In the genomic region with DNA sequence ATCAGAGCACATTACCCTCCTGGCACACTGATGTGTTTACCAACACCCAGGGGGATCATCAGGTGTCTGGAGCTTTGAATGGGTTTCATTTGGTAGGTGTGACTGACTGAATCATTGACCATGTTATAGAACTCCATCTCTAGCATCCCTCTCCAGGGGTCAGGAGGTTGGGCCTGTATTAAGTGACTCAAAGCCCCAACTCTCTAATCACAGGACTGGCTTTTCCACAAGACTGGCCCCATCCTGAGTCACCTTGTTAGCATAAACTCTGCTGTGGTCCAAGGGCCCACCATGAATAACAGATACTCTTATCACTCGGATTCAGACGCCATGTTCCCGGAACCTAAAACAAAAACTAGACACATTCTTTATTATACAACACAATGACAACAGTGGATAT, we compare ENCODE assay signal across 2 cellular contexts.
TF ChIP-seq lines count a peak whose summit lies in the region.

No MANE protein-coding gene starts in this region.

TF ChIP-seq in GM23338, 12 proteins besides CTCF, POLR2A, EP300 and RAD21:
- TF ChIP-seq REST (IDR thresholded peaks at IDR 0.05; ENCODE audit: unreplicated experiment), result no peak
- TF ChIP-seq, protein P1, sequence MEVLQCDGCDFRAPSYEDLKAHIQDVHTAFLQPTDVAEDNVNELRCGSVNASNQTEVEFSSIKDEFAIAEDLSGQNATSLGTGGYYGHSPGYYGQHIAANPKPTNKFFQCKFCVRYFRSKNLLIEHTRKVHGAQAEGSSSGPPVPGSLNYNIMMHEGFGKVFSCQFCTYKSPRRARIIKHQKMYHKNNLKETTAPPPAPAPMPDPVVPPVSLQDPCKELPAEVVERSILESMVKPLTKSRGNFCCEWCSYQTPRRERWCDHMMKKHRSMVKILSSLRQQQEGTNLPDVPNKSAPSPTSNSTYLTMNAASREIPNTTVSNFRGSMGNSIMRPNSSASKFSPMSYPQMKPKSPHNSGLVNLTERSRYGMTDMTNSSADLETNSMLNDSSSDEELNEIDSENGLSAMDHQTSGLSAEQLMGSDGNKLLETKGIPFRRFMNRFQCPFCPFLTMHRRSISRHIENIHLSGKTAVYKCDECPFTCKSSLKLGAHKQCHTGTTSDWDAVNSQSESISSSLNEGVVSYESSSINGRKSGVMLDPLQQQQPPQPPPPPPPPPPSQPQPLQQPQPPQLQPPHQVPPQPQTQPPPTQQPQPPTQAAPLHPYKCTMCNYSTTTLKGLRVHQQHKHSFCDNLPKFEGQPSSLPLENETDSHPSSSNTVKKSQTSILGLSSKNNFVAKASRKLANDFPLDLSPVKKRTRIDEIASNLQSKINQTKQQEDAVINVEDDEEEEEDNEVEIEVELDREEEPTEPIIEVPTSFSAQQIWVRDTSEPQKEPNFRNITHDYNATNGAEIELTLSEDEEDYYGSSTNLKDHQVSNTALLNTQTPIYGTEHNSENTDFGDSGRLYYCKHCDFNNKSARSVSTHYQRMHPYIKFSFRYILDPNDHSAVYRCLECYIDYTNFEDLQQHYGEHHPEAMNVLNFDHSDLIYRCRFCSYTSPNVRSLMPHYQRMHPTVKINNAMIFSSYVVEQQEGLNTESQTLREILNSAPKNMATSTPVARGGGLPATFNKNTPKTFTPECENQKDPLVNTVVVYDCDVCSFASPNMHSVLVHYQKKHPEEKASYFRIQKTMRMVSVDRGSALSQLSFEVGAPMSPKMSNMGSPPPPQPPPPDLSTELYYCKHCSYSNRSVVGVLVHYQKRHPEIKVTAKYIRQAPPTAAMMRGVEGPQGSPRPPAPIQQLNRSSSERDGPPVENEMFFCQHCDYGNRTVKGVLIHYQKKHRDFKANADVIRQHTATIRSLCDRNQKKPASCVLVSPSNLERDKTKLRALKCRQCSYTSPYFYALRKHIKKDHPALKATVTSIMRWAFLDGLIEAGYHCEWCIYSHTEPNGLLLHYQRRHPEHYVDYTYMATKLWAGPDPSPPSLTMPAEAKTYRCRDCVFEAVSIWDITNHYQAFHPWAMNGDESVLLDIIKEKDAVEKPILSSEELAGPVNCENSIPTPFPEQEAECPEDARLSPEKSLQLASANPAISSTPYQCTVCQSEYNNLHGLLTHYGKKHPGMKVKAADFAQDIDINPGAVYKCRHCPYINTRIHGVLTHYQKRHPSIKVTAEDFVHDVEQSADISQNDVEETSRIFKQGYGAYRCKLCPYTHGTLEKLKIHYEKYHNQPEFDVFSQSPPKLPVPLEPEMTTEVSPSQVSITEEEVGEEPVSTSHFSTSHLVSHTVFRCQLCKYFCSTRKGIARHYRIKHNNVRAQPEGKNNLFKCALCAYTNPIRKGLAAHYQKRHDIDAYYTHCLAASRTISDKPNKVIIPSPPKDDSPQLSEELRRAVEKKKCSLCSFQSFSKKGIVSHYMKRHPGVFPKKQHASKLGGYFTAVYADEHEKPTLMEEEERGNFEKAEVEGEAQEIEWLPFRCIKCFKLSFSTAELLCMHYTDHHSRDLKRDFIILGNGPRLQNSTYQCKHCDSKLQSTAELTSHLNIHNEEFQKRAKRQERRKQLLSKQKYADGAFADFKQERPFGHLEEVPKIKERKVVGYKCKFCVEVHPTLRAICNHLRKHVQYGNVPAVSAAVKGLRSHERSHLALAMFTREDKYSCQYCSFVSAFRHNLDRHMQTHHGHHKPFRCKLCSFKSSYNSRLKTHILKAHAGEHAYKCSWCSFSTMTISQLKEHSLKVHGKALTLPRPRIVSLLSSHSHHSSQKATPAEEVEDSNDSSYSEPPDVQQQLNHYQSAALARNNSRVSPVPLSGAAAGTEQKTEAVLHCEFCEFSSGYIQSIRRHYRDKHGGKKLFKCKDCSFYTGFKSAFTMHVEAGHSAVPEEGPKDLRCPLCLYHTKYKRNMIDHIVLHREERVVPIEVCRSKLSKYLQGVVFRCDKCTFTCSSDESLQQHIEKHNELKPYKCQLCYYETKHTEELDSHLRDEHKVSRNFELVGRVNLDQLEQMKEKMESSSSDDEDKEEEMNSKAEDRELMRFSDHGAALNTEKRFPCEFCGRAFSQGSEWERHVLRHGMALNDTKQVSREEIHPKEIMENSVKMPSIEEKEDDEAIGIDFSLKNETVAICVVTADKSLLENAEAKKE (CRISPR knock-in tag; IDR thresholded peaks at IDR 0.05), result no peak
- TF ChIP-seq ZNF114 (CRISPR knock-in tag; IDR thresholded peaks at IDR 0.05), result no peak
- TF ChIP-seq EZH2 (IDR thresholded peaks at IDR 0.05; ENCODE audit: low read depth, unreplicated experiment), result no peak
- no peak for TF ChIP-seq STAT1 (IDR thresholded peaks at IDR 0.05; ENCODE audit: unreplicated experiment)
- TF ChIP-seq, protein P2, sequence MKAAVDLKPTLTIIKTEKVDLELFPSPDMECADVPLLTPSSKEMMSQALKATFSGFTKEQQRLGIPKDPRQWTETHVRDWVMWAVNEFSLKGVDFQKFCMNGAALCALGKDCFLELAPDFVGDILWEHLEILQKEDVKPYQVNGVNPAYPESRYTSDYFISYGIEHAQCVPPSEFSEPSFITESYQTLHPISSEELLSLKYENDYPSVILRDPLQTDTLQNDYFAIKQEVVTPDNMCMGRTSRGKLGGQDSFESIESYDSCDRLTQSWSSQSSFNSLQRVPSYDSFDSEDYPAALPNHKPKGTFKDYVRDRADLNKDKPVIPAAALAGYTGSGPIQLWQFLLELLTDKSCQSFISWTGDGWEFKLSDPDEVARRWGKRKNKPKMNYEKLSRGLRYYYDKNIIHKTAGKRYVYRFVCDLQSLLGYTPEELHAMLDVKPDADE (IDR thresholded peaks at IDR 0.05), result no peak
- no peak for TF ChIP-seq CREB1 (CRISPR knock-in tag; IDR thresholded peaks at IDR 0.05; ENCODE audit: low read depth)

TF ChIP-seq in H1, 55 proteins besides CTCF, POLR2A, EP300 and RAD21:
- TF ChIP-seq, protein P3, sequence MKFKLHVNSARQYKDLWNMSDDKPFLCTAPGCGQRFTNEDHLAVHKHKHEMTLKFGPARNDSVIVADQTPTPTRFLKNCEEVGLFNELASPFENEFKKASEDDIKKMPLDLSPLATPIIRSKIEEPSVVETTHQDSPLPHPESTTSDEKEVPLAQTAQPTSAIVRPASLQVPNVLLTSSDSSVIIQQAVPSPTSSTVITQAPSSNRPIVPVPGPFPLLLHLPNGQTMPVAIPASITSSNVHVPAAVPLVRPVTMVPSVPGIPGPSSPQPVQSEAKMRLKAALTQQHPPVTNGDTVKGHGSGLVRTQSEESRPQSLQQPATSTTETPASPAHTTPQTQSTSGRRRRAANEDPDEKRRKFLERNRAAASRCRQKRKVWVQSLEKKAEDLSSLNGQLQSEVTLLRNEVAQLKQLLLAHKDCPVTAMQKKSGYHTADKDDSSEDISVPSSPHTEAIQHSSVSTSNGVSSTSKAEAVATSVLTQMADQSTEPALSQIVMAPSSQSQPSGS (IDR thresholded peaks at IDR 0.05; ENCODE audit: low read length), result no peak
- TF ChIP-seq HDAC6 (IDR thresholded peaks at IDR 0.05; ENCODE audit: low read depth, low read length) (no peak), POU5F1 (IDR thresholded peaks at IDR 0.05; ENCODE audit: low read depth, low read length) (no peak), SAP30 (IDR thresholded peaks at IDR 0.05; ENCODE audit: insufficient read depth, insufficient replicate concordance, low read length) (no peak)
